Comparison of ENCODE assay signal across 12 cellular contexts in genomic region chr5:59079622-59080620, GRCh38.
DNase-seq lines count a peak whose midpoint lies in the region; ATAC-seq, FAIRE-seq and TF ChIP-seq lines count a peak whose summit lies in the region.
"Had no signal": no experiment of that assay in that cellular context is flagged by ENCODE, and none has a peak within 500 bp of the region (broad histone marks: within the 10 kb centered on the region; RNA-seq: fewer than 3 reads in every experiment).

No MANE protein-coding gene starts in this region.

- ATAC-seq in GM18511 (IDR thresholded peaks at IDR 0.05; ENCODE audit: unreplicated experiment) (no peak), GM18502 (IDR thresholded peaks at IDR 0.05; ENCODE audit: poor library complexity, unreplicated experiment) (no peak)

- H3K4me3 ChIP-seq in fibroblast of the aortic adventitia (ENCODE audit: low read depth, low read length), result no peak overlapping the region

- no peaks in the 10 kb centered on the region for H3K9me3 Mint-ChIP-seq in activated CD4-positive, alpha-beta memory T cell treated with anti-CD3 and anti-CD28 coated beads for 36 hours

- no peak overlapping the region for H3K27ac Mint-ChIP-seq in activated CD4-positive, alpha-beta memory T cell treated with anti-CD3 and anti-CD28 coated beads for 36 hours

- no peak overlapping the region for H3K4me3 Mint-ChIP-seq in activated CD4-positive, alpha-beta memory T cell treated with anti-CD3 and anti-CD28 coated beads for 36 hours

- FAIRE-seq in RCC 7860 (lab: Jason Lieb, UNC), result peak; percentile 81
- FAIRE-seq: GM19239 had no signal

- CTCF ChIA-PET in activated CD4-positive, alpha-beta memory T cell treated with anti-CD3 and anti-CD28 coated beads for 36 hours (lab: Charles Lee), result no interaction called here

- peaks cover 2% of the 10 kb centered on the region for H3K27me3 Mint-ChIP-seq in activated CD4-positive, alpha-beta memory T cell treated with anti-CD3 and anti-CD28 coated beads for 36 hours

- intact Hi-C loops in activated CD4-positive, alpha-beta memory T cell treated with anti-CD3 and anti-CD28 coated beads for 36 hours (cut with micrococcal nuclease), result no loop called here

- TF ChIP-seq CTCF in fibroblast of the aortic adventitia (IDR thresholded peaks at IDR 0.05; ENCODE audit: insufficient read depth, low read length), result no peak

- POLR2A ChIA-PET in activated CD4-positive, alpha-beta memory T cell treated with anti-CD3 and anti-CD28 coated beads for 36 hours (lab: Charles Lee), result no interaction called here

- H3K4me1 Mint-ChIP-seq in activated CD4-positive, alpha-beta memory T cell treated with anti-CD3 and anti-CD28 coated beads for 36 hours (ENCODE audit: low read depth), result no peaks in the 10 kb centered on the region

- no peaks in the 10 kb centered on the region for H3K36me3 Mint-ChIP-seq in activated CD4-positive, alpha-beta memory T cell treated with anti-CD3 and anti-CD28 coated beads for 36 hours

- DNase-seq in Ammon's horn (ENCODE audit: low spot score) (peak; percentile 4), RCC 7860 (ENCODE audit: low spot score) (peak; percentile 88), fibroblast of the aortic adventitia (ENCODE audit: low read depth) (peak; percentile 90), myocyte (ENCODE audit: low read depth) (peak; percentile 69), amniotic stem cell (lab: John Stamatoyannopoulos, UW) (no peak)
- DNase-seq in activated CD4-positive, alpha-beta memory T cell treated with anti-CD3 and anti-CD28 coated beads for 36 hours, result no peak
- DNase-seq: activated T-cell treated with anti-CD3 and anti-CD28 coated beads for 4 hours; effector CD8-positive, alpha-beta T cell; NCI-H1694 treated with DMSO at 0.1 percent for 48 hours had no signal

Comparison
In these comparisons a context has a peak if more than half of its experiments do, and no peak if none do; other contexts are left out.
1. DNase-seq: peak in Ammon's horn (single experiment), RCC 7860 (single experiment), fibroblast of the aortic adventitia (single experiment) and myocyte (single experiment); none in amniotic stem cell (single experiment) and activated CD4-positive, alpha-beta memory T cell treated with anti-CD3 and anti-CD28 coated beads for 36 hours (single experiment).